In the genomic region with DNA sequence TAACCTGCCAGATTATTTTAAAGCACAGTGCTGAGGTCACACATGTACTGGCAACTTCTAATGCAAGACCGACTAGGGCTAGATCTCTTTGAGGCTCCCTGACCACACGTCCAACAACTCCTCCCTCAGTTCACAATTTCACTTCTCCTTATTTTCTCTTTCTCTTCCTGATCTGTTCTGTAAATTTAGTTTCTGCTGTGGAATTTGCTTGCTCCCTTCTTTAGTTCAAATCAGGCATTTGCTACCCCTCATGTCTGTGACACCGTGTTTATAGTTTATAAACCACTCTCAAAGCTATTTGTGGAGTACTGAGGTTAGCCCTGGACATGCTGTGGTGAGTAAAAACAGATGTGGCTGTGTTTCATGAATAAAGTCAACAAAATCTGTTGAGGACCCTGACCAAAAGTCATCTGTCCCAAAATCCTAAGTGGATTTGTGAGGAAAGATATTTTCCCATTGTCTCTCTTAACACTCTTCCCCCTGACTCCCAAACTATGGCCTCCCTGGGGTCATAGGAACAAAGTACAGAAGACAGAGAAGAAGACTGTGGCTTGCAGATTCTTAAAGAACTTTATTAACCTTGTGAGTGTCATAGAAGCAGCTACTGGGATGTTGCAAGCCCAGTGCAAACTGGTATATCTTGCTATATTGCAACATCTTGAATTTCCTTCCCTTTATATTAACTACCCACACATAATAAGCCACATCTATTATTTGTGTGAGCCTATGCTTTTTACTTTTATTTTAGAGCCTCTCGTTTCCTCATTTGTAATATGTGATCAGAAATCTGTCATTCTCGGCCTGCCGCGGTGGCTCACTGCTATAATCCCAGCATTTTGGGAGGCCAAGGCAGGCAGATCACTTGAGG, we compare ENCODE assay signal across 1 cellular context.
A peak's percentile ranks its signal among the peaks of the same experiment; 100 is the strongest.
TF ChIP-seq lines count a peak whose summit lies in the region.

No MANE protein-coding gene starts in this region.

TF ChIP-seq in K562, 482 proteins besides CTCF, POLR2A, EP300 and RAD21 (continued from another document):
- TF ChIP-seq, protein P1, sequence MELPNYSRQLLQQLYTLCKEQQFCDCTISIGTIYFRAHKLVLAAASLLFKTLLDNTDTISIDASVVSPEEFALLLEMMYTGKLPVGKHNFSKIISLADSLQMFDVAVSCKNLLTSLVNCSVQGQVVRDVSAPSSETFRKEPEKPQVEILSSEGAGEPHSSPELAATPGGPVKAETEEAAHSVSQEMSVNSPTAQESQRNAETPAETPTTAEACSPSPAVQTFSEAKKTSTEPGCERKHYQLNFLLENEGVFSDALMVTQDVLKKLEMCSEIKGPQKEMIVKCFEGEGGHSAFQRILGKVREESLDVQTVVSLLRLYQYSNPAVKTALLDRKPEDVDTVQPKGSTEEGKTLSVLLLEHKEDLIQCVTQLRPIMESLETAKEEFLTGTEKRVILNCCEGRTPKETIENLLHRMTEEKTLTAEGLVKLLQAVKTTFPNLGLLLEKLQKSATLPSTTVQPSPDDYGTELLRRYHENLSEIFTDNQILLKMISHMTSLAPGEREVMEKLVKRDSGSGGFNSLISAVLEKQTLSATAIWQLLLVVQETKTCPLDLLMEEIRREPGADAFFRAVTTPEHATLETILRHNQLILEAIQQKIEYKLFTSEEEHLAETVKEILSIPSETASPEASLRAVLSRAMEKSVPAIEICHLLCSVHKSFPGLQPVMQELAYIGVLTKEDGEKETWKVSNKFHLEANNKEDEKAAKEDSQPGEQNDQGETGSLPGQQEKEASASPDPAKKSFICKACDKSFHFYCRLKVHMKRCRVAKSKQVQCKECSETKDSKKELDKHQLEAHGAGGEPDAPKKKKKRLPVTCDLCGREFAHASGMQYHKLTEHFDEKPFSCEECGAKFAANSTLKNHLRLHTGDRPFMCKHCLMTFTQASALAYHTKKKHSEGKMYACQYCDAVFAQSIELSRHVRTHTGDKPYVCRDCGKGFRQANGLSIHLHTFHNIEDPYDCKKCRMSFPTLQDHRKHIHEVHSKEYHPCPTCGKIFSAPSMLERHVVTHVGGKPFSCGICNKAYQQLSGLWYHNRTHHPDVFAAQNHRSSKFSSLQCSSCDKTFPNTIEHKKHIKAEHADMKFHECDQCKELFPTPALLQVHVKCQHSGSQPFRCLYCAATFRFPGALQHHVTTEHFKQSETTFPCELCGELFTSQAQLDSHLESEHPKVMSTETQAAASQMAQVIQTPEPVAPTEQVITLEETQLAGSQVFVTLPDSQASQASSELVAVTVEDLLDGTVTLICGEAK (IDR thresholded peaks at IDR 0.05), result peak; percentile 75
- TF ChIP-seq, protein P1 (CRISPR knock-in tag; IDR thresholded peaks at IDR 0.05), result no peak
- TF ChIP-seq CEBPB (tag; IDR thresholded peaks at IDR 0.05), result peak; percentile 60
